30 cellular contexts compared by ENCODE assay signal in genomic region chr13:92976657-92977056, GRCh38.
"Had no signal": no experiment of that assay in that cellular context is flagged by ENCODE, and none has a peak within 500 bp of the region (broad histone marks: within the 10 kb centered on the region; RNA-seq: fewer than 3 reads in every experiment).

No MANE protein-coding gene starts in this region.

- H3K4me1 ChIP-seq: neural progenitor cell, prostate gland, spleen, suprapubic skin, testis, tibial artery, transverse colon, upper lobe of right lung, uterus had no signal

- H3K27ac ChIP-seq: neural progenitor cell, ovary, prostate gland, skin epidermis, spleen, suprapubic skin, testis, tibial artery, transverse colon, upper lobe of right lung, uterus had no signal

- H3K36me3 Mint-ChIP-seq: naive thymus-derived CD4-positive, alpha-beta T cell; natural killer cell; neural progenitor cell; stimulated activated memory B cell treated with anti-CD40 and anti-IgM and Interleukin-4, amounts not matched to agents 10 μg/mL and 1 μg/mL and 100 μg/mL, for 72 hours; type B pancreatic cell had no signal

- H3K9me3 Mint-ChIP-seq: nephron, neural progenitor cell, type B pancreatic cell had no signal

- H3K4me3 ChIP-seq: neural progenitor cell, ovary, prostate gland, skin epidermis, smooth muscle cell, spleen, suprapubic skin, testis, tibial artery, transverse colon, upper lobe of right lung, uterus had no signal

- H3K4me3 Mint-ChIP-seq: naive thymus-derived CD4-positive, alpha-beta T cell; natural killer cell; nephron; neural progenitor cell; stimulated activated memory B cell treated with anti-CD40 and anti-IgM and Interleukin-4, amounts not matched to agents 10 μg/mL and 1 μg/mL and 100 μg/mL, for 72 hours; stimulated activated naive CD8-positive, alpha-beta T cell treated with anti-CD3 and anti-CD28 coated beads, Interleukin-15, amount 100 ng/mL, for 72 hours; type B pancreatic cell had no signal

- H3K27me3 ChIP-seq: neural progenitor cell, ovary, spleen, suprapubic skin, testis, tibial artery, transverse colon, upper lobe of right lung, uterus had no signal

- H3K27me3 Mint-ChIP-seq: stimulated activated memory B cell treated with anti-CD40 and anti-IgM and Interleukin-4, amounts not matched to agents 10 μg/mL and 1 μg/mL and 100 μg/mL, for 72 hours; stimulated activated naive CD8-positive, alpha-beta T cell treated with anti-CD3 and anti-CD28 coated beads, Interleukin-15, amount 100 ng/mL, for 72 hours; type B pancreatic cell had no signal

- H2AFZ ChIP-seq: neural progenitor cell had no signal

- ATAC-seq: naive thymus-derived CD4-positive, alpha-beta T cell; natural killer cell; right cardiac atrium; sciatic nerve; stimulated activated memory B cell treated with anti-CD40 and anti-IgM and Interleukin-4, amounts not matched to agents 10 μg/mL and 1 μg/mL and 100 μg/mL, for 72 hours; stimulated activated naive CD8-positive, alpha-beta T cell treated with anti-CD3 and anti-CD28 coated beads, Interleukin-15, amount 100 ng/mL, for 72 hours; stimulated activated naive CD8-positive, alpha-beta T cell treated with anti-CD3 and anti-CD28 coated beads, Interleukin-15, Interleukin-2, amounts not matched to agents 100 U/mL and 50 U/mL, for 24 hours; upper lobe of right lung had no signal

- H3K9ac ChIP-seq: neural progenitor cell had no signal

- H3K36me3 ChIP-seq: neural progenitor cell, ovary, prostate gland, spleen, suprapubic skin, tibial artery, transverse colon, upper lobe of right lung, uterus had no signal

- H3K9me3 ChIP-seq: ovary, prostate gland, suprapubic skin, testis, tibial artery, transverse colon, upper lobe of right lung, uterus had no signal

- H3K27ac Mint-ChIP-seq: naive thymus-derived CD4-positive, alpha-beta T cell; natural killer cell; nephron; neural progenitor cell; stimulated activated memory B cell treated with anti-CD40 and anti-IgM and Interleukin-4, amounts not matched to agents 10 μg/mL and 1 μg/mL and 100 μg/mL, for 72 hours; stimulated activated naive CD8-positive, alpha-beta T cell treated with anti-CD3 and anti-CD28 coated beads, Interleukin-15, amount 100 ng/mL, for 72 hours; type B pancreatic cell had no signal

- H3K4me2 ChIP-seq: neural progenitor cell, smooth muscle cell had no signal

- H3K4me1 Mint-ChIP-seq: natural killer cell; nephron; neural progenitor cell; stimulated activated memory B cell treated with anti-CD40 and anti-IgM and Interleukin-4, amounts not matched to agents 10 μg/mL and 1 μg/mL and 100 μg/mL, for 72 hours; stimulated activated naive CD8-positive, alpha-beta T cell treated with anti-CD3 and anti-CD28 coated beads, Interleukin-15, amount 100 ng/mL, for 72 hours had no signal

- DNase-seq: naive thymus-derived CD4-positive, alpha-beta T cell; natural killer cell; occipital lobe; ovary; retina; right cardiac atrium; spleen; stimulated activated CD4-positive, alpha-beta T cell treated with anti-CD3 and anti-CD28 coated beads, Interleukin-12 subunit alpha, Interleukin-12 subunit beta, amount 100 ng/mL, for 4 hours; stimulated activated CD4-positive, alpha-beta T cell treated with anti-CD3 and anti-CD28 coated beads, Interleukin-1b, Interleukin-23, amount 100 ng/mL, for 48 hours; stimulated activated CD4-positive, alpha-beta T cell treated with anti-CD3 and anti-CD28 coated beads, Interleukin-4, amount 100 ng/mL, for 1 hour; stimulated activated CD4-positive, alpha-beta T cell treated with anti-CD3 and anti-CD28 coated beads, Interleukin-4, amount 100 ng/mL, for 4 hours; stimulated activated CD8-positive, alpha-beta memory T cell treated with anti-CD3 and anti-CD28 coated beads, Interleukin-4, amount 100 ng/mL, for 48 hours; stimulated activated naive CD4-positive, alpha-beta T cell; stimulated activated naive CD8-positive, alpha-beta T cell treated with anti-CD3 and anti-CD28 coated beads, Interleukin-15, amount 100 ng/mL, for 72 hours; stimulated activated naive CD8-positive, alpha-beta T cell treated with anti-CD3 and anti-CD28 coated beads, Interleukin-15, Interleukin-2, amounts not matched to agents 100 U/mL and 50 U/mL, for 24 hours; substantia nigra; testis; tibial artery; transverse colon; upper lobe of right lung; uterus had no signal
